ENCODE assay signal across 23 cellular contexts in genomic region chr2:207845202-207845864, GRCh38.
DNase-seq lines count a peak whose midpoint lies in the region; ATAC-seq, FAIRE-seq and TF ChIP-seq lines count a peak whose summit lies in the region.
"Had no signal": no experiment of that assay in that cellular context is flagged by ENCODE, and none has a peak within 500 bp of the region (broad histone marks: within the 10 kb centered on the region; RNA-seq: fewer than 3 reads in every experiment).

No MANE protein-coding gene starts in this region.

- no peak overlapping the region for H3K4me2 ChIP-seq in MM.1S (ENCODE audit: low read depth, low read length)

- H3K36me3 ChIP-seq in colonic mucosa (no peaks in the 10 kb centered on the region), pancreas (no peaks in the 10 kb centered on the region), MM.1S (replicated peaks; ENCODE audit: insufficient read depth, low read length) (no peaks in the 10 kb centered on the region)
- H3K36me3 ChIP-seq: heart right ventricle, left ventricle myocardium inferior, sigmoid colon had no signal

- H3K9me3 ChIP-seq in colonic mucosa: no peaks in the 10 kb centered on the region
- H3K9me3 ChIP-seq in pancreas: no peaks in the 10 kb centered on the region
- H3K9me3 ChIP-seq in MM.1S (replicated peaks; ENCODE audit: insufficient read depth, low read length): no peaks in the 10 kb centered on the region
- H3K9me3 ChIP-seq: heart right ventricle, left ventricle myocardium inferior, sigmoid colon had no signal

- no peaks in the 10 kb centered on the region for H3K9me2 ChIP-seq in MM.1S (replicated peaks; ENCODE audit: insufficient read depth, low read length)

- DNase-seq in DMS153 treated with DMSO at 0.1 percent for 48 hours (lab: John Stamatoyannopoulos, UW; ENCODE audit: unreplicated experiment) (peak; percentile 59), NCI-H2081 treated with DMSO at 0.1 percent for 48 hours (lab: John Stamatoyannopoulos, UW) (peak; percentile 7), colonic mucosa (no peak), pancreas (no peak), amygdala (lab: John Stamatoyannopoulos, UW) (no peak), MM.1S (no peak), NCI-H1694 treated with DMSO at 0.1 percent for 48 hours (lab: John Stamatoyannopoulos, UW) (no peak)
- DNase-seq: activated CD4-positive, alpha-beta T cell treated with anti-CD3 and anti-CD28 coated beads for 4 hours; activated naive CD4-positive, alpha-beta T cell treated with anti-CD3 and anti-CD28 coated beads, Interleukin-2, amount 10 ng/mL, durations not matched to agents 7 days and 5 days; activated T-cell treated with anti-CD3 and anti-CD28 coated beads, Interleukin-2, amount 50 U/mL, for 72 hours; aorta; caudate nucleus; DMS 273 treated with DMSO at 0.1 percent for 48 hours; GDM1; H9; heart right ventricle; KG1; left ventricle myocardium inferior; NK-92 treated with Interleukin-12 subunit alpha and Interleukin-12 subunit beta, amount 100 ng/mL, for 24 hours; sigmoid colon; substantia nigra had no signal

- 5 to 15% methylated on average over 3 of the region's 3 CpGs for WGBS in pancreas, 2 donors

- H3K4me3 ChIP-seq in colonic mucosa: no peak overlapping the region
- no peak overlapping the region for H3K4me3 ChIP-seq in pancreas
- no peak overlapping the region for H3K4me3 ChIP-seq in MM.1S (ENCODE audit: low read length)
- H3K4me3 ChIP-seq: heart right ventricle, left ventricle myocardium inferior, sigmoid colon had no signal

- H2AFZ ChIP-seq in MM.1S (ENCODE audit: low read length): no peak overlapping the region

- no peaks in the 10 kb centered on the region for H3K79me2 ChIP-seq in MM.1S (ENCODE audit: low read length)

- H3K27ac ChIP-seq in colonic mucosa: peak overlapping the region; percentile 82
- H3K27ac ChIP-seq in pancreas: peak overlapping the region; percentile 10 to 81 (median 56)
- no peak overlapping the region for H3K27ac ChIP-seq in MM.1S (ENCODE audit: low read length)
- H3K27ac ChIP-seq: epithelial cell of prostate, heart right ventricle, left ventricle myocardium inferior, sigmoid colon had no signal

- no peaks in the 10 kb centered on the region for H4K20me1 ChIP-seq in MM.1S (ENCODE audit: insufficient read depth, low read length)

- FAIRE-seq in pancreas (lab: Jason Lieb, UNC): peak; percentile 73

- no peak for TF ChIP-seq CTCF in colonic mucosa (IDR thresholded peaks at IDR 0.05)
- TF ChIP-seq CTCF in pancreas (IDR thresholded peaks at IDR 0.05): no peak
- no peak for TF ChIP-seq CTCF in MM.1S (IDR thresholded peaks at IDR 0.05; ENCODE audit: low read length)

- peaks cover 6% of the 10 kb centered on the region for H3K4me1 ChIP-seq in colonic mucosa
- peaks cover 39 to 43% (median 40%) of the 10 kb centered on the region in 3 donors for H3K4me1 ChIP-seq in pancreas
- H3K4me1 ChIP-seq in MM.1S (ENCODE audit: low read length): no peaks in the 10 kb centered on the region

- intact Hi-C loops in colonic mucosa (cut with DNase I) (no loop called here), pancreas (cut with DNase I) (no loop called here)

- H3K27me3 ChIP-seq in colonic mucosa: no peaks in the 10 kb centered on the region
- no peaks in the 10 kb centered on the region for H3K27me3 ChIP-seq in pancreas
- H3K27me3 ChIP-seq in MM.1S (replicated peaks; ENCODE audit: insufficient read depth, low read length): no peaks in the 10 kb centered on the region
- H3K27me3 ChIP-seq: heart right ventricle, sigmoid colon had no signal

- no peaks in the 10 kb centered on the region for H3F3A ChIP-seq in MM.1S (ENCODE audit: insufficient read depth, low read length)

- ATAC-seq in pancreas: peak; percentile 57 to 77 (median 70)
- ATAC-seq: activated T-cell treated with anti-CD3 and anti-CD28 coated beads, Interleukin-2, amount 50 U/mL, for 72 hours; heart right ventricle; Panc1 had no signal

- no peak overlapping the region for H3K9ac ChIP-seq in colonic mucosa (ENCODE audit: low read depth in 2 of 2, low read length in 2 of 2)
- no peak overlapping the region for H3K9ac ChIP-seq in MM.1S (ENCODE audit: low read length)

Comparison
In these comparisons a context has a peak if more than half of its experiments do, and no peak if none do; other contexts are left out.
1. DNase-seq: peak in DMS153 treated with DMSO at 0.1 percent for 48 hours (single experiment) and NCI-H2081 treated with DMSO at 0.1 percent for 48 hours (single experiment); none in colonic mucosa (single experiment), pancreas (0 of 6), amygdala (0 of 56), MM.1S (single experiment) and NCI-H1694 treated with DMSO at 0.1 percent for 48 hours (single experiment).